ENCODE assay signal across 8 cellular contexts in genomic region chr17:47941998-47942490, GRCh38. TPM values are rescaled to one million over a fixed set of nuclear protein-coding genes. Genes with fewer than 3 reads are reported as not detected.
A peak's percentile ranks its signal among the peaks of the same experiment; 100 is the strongest.
DNase-seq lines count a peak whose midpoint lies in the region; TF ChIP-seq lines count a peak whose summit lies in the region.

No MANE protein-coding gene starts in this region.

- peak overlapping the region; percentile 75 for H3K27ac ChIP-seq in vagina

- POLR2A ChIA-PET in MCF 10A (lab: Yijun Ruan, JAX) = interaction anchor here (0.7 to 7.3 kb wide), 22 partner anchors 9 to 166 kb away, joined by 3 to 117 read pairs (median 9); partner anchors contain the start of genes CBX1, CDK5RAP3, NFE2L1 and PRR15L

- no peaks in the 10 kb centered on the region for H3K9me3 Mint-ChIP-seq in MCF 10A (ENCODE audit: unreplicated experiment)
- H3K9me3 Mint-ChIP-seq in mesothelial cell of epicardium = no peaks in the 10 kb centered on the region

- H3K4me3 ChIP-seq in vagina = peak overlapping the region; percentile 73 to 90

- no peak for TF ChIP-seq CTCF in MCF 10A (IDR thresholded peaks at IDR 0.05; ENCODE audit: unreplicated experiment)
- no peak for TF ChIP-seq CTCF in mesothelial cell of epicardium (IDR thresholded peaks at IDR 0.05; ENCODE audit: unreplicated experiment)
- no peak for TF ChIP-seq CTCF in vagina (IDR thresholded peaks at IDR 0.05)

- peaks cover 0 to 10% of the 10 kb centered on the region in 2 donors for H3K36me3 ChIP-seq in vagina

- H3K27me3 Mint-ChIP-seq in MCF 10A (ENCODE audit: insufficient read depth, unreplicated experiment) = no peaks in the 10 kb centered on the region
- no peaks in the 10 kb centered on the region for H3K27me3 Mint-ChIP-seq in mesothelial cell of epicardium (ENCODE audit: low read depth)

- peaks cover 36% of the 10 kb centered on the region for H3K4me1 Mint-ChIP-seq in MCF 10A (ENCODE audit: insufficient read depth, unreplicated experiment)
- peaks cover 11% of the 10 kb centered on the region for H3K4me1 Mint-ChIP-seq in mesothelial cell of epicardium

- CTCF ChIA-PET in MCF 10A (lab: Yijun Ruan, JAX) = interaction anchor here (0.5 to 2.9 kb wide), 10 partner anchors 11 to 781 kb away, joined by 3 to 14 read pairs (median 6); partner anchors contain the start of genes CDK5RAP3, PRAC2 and SP2

- peak overlapping the region; percentile 88 for H3K27ac Mint-ChIP-seq in MCF 10A (ENCODE audit: low read depth, unreplicated experiment)
- no peak overlapping the region for H3K27ac Mint-ChIP-seq in mesothelial cell of epicardium

- no peaks in the 10 kb centered on the region for H3K9me3 ChIP-seq in vagina

- intact Hi-C loops in MCF 10A (cut with micrococcal nuclease) (loop anchor here (2.0 kb wide), 1 partner anchor 45 kb away; the partner anchor contains the start of gene SP2), vagina (cut with DNase I) (loop anchor here (10.0 kb wide), 2 partner anchors 47 to 83 kb away; partner anchors contain the start of gene SP2)

- no TSS peak for BruUV-seq in MCF 10A (replicated peaks; lab: Mats Ljungman, UMichigan)

- H3K4me3 Mint-ChIP-seq in MCF 10A (ENCODE audit: unreplicated experiment) (peak overlapping the region; percentile 82), mesothelial cell of epicardium (peak overlapping the region; percentile 69)

- no peaks in the 10 kb centered on the region for H3K27me3 ChIP-seq in vagina

- no peak for TF ChIP-seq POLR2A in vagina (IDR thresholded peaks at IDR 0.05)

- peaks cover 22% of the 10 kb centered on the region for H3K4me1 ChIP-seq in vagina

- DNase-seq in stimulated activated CD4-positive, alpha-beta T cell treated with anti-CD3 and anti-CD28 coated beads, Interleukin-12 subunit alpha, Interleukin-12 subunit beta, amount 100 ng/mL, for 4 hours = peak; percentile 16
- no peak for DNase-seq in stimulated activated CD4-positive, alpha-beta T cell treated with anti-CD3 and anti-CD28 coated beads, Interleukin-4, amount 100 ng/mL, for 1 hour
- DNase-seq in MCF 10A (ENCODE audit: unreplicated experiment) (no peak), mesothelial cell of epicardium (ENCODE audit: low spot score in 2 of 2, unreplicated experiment in 2 of 2) (no peak), vagina (ENCODE audit: extremely low spot score in 2 of 2) (no peak), NCI-H2029 (lab: John Stamatoyannopoulos, UW) (no peak), hypothalamus (lab: John Stamatoyannopoulos, UW) (no peak), AG20443 (ENCODE audit: low spot score) (no peak)

- peaks cover 27% of the 10 kb centered on the region for H3K36me3 Mint-ChIP-seq in MCF 10A (ENCODE audit: insufficient read depth, unreplicated experiment)
- no peaks in the 10 kb centered on the region for H3K36me3 Mint-ChIP-seq in mesothelial cell of epicardium

RNA-seq across cellular contexts. Expression of gene PNPO, which starts 0.7 kb away (rescaled TPM):
- total RNA-seq in MCF 10A (2022) = 56.8 and 58.4 TPM in 2 replicates
- total RNA-seq in mesothelial cell of epicardium = 7.4 to 10.4 TPM (median 8.3 TPM) in 3 replicates
- 42.7 TPM for total RNA-seq in vagina

RNA-seq across cellular contexts. Expression of gene PRR15L, which starts 15.6 kb away (rescaled TPM):
- total RNA-seq in MCF 10A (2022) = not detected in 2 replicates
- total RNA-seq in mesothelial cell of epicardium = 3.4 to 3.6 TPM (median 3.4 TPM) in 3 replicates
- 2.2 TPM for total RNA-seq in vagina

RNA-seq across cellular contexts. Expression of gene CDK5RAP3, which starts 28.9 kb away (rescaled TPM):
- total RNA-seq in MCF 10A (2022) (132 and 149 TPM in 2 replicates), mesothelial cell of epicardium (231 to 251 TPM (median 236 TPM) in 3 replicates), vagina (144 TPM)

RNA-seq across cellular contexts. Expression of gene SP2, which starts 46.0 kb away (rescaled TPM):
- total RNA-seq in MCF 10A (2022) (11.9 and 15.1 TPM in 2 replicates), mesothelial cell of epicardium (17.0 to 18.0 TPM (median 17.0 TPM) in 3 replicates), vagina (11.3 TPM)
